ENCODE assay signal across 1 cellular context in the genomic region with DNA sequence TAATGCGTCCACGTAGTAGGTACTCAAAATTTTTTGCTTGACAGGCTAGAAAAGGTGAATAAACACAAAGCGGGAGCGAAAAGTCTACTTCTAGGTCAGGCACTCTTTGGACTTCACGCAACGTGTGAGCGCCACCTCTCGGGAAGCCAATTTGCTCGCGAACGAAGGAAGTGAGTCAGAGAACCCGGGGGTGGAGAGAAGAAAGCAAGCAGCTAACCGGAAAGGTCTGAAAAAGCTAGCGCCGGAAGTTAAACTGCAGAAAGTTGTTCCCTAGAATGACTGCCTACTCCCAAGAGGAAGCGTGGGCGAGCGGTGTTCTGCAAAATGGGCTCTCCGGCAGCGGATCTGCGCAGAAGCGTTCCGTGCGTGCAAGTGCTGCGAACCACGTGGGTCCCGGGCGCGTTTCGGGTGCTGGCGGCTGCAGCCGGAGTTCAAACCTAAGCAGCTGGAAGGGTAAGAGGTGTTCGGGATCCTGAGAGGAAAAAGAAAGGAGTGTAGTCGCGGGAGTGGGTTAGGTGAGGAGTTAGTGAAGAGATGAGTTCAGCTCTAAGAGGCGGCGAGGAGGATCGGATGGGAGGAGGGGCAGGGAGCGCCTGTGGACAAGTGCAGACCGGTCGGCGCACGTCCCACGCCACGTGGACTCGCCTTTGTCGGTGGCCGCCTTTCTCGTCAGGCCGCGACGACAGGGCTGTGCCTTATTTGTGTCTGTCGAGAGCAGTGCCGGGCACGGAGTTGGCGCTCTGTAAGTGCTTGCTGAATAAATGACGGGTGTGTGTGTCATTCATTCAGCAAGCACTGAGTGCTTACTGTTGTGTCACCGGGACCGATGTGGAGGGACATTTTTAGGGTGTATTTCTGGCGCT.
TF ChIP-seq lines count a peak whose summit lies in the region.

A gene (plus strand): TSS at position 350 of the 863 bp plus-strand sequence. CDS start 2,096 bp downstream, outside the sequence.

TF ChIP-seq in HepG2, 621 proteins besides CTCF, POLR2A, EP300 and RAD21 (continued from another document and continues in another):
- TF ChIP-seq, protein P1, sequence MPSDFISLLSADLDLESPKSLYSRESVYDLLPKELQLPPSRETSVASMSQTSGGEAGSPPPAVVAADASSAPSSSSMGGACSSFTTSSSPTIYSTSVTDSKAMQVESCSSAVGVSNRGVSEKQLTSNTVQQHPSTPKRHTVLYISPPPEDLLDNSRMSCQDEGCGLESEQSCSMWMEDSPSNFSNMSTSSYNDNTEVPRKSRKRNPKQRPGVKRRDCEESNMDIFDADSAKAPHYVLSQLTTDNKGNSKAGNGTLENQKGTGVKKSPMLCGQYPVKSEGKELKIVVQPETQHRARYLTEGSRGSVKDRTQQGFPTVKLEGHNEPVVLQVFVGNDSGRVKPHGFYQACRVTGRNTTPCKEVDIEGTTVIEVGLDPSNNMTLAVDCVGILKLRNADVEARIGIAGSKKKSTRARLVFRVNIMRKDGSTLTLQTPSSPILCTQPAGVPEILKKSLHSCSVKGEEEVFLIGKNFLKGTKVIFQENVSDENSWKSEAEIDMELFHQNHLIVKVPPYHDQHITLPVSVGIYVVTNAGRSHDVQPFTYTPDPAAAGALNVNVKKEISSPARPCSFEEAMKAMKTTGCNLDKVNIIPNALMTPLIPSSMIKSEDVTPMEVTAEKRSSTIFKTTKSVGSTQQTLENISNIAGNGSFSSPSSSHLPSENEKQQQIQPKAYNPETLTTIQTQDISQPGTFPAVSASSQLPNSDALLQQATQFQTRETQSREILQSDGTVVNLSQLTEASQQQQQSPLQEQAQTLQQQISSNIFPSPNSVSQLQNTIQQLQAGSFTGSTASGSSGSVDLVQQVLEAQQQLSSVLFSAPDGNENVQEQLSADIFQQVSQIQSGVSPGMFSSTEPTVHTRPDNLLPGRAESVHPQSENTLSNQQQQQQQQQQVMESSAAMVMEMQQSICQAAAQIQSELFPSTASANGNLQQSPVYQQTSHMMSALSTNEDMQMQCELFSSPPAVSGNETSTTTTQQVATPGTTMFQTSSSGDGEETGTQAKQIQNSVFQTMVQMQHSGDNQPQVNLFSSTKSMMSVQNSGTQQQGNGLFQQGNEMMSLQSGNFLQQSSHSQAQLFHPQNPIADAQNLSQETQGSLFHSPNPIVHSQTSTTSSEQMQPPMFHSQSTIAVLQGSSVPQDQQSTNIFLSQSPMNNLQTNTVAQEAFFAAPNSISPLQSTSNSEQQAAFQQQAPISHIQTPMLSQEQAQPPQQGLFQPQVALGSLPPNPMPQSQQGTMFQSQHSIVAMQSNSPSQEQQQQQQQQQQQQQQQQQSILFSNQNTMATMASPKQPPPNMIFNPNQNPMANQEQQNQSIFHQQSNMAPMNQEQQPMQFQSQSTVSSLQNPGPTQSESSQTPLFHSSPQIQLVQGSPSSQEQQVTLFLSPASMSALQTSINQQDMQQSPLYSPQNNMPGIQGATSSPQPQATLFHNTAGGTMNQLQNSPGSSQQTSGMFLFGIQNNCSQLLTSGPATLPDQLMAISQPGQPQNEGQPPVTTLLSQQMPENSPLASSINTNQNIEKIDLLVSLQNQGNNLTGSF (CRISPR knock-in tag; IDR thresholded peaks at IDR 0.05) = peak; percentile 93
- TF ChIP-seq, protein P2, sequence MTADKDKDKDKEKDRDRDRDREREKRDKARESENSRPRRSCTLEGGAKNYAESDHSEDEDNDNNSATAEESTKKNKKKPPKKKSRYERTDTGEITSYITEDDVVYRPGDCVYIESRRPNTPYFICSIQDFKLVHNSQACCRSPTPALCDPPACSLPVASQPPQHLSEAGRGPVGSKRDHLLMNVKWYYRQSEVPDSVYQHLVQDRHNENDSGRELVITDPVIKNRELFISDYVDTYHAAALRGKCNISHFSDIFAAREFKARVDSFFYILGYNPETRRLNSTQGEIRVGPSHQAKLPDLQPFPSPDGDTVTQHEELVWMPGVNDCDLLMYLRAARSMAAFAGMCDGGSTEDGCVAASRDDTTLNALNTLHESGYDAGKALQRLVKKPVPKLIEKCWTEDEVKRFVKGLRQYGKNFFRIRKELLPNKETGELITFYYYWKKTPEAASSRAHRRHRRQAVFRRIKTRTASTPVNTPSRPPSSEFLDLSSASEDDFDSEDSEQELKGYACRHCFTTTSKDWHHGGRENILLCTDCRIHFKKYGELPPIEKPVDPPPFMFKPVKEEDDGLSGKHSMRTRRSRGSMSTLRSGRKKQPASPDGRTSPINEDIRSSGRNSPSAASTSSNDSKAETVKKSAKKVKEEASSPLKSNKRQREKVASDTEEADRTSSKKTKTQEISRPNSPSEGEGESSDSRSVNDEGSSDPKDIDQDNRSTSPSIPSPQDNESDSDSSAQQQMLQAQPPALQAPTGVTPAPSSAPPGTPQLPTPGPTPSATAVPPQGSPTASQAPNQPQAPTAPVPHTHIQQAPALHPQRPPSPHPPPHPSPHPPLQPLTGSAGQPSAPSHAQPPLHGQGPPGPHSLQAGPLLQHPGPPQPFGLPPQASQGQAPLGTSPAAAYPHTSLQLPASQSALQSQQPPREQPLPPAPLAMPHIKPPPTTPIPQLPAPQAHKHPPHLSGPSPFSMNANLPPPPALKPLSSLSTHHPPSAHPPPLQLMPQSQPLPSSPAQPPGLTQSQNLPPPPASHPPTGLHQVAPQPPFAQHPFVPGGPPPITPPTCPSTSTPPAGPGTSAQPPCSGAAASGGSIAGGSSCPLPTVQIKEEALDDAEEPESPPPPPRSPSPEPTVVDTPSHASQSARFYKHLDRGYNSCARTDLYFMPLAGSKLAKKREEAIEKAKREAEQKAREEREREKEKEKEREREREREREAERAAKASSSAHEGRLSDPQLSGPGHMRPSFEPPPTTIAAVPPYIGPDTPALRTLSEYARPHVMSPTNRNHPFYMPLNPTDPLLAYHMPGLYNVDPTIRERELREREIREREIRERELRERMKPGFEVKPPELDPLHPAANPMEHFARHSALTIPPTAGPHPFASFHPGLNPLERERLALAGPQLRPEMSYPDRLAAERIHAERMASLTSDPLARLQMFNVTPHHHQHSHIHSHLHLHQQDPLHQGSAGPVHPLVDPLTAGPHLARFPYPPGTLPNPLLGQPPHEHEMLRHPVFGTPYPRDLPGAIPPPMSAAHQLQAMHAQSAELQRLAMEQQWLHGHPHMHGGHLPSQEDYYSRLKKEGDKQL (CRISPR knock-in tag; IDR thresholded peaks at IDR 0.05; ENCODE audit: low read depth) = peak; percentile 94
- peak; percentile 98 for TF ChIP-seq KDM5A (IDR thresholded peaks at IDR 0.05; ENCODE audit: borderline replicate concordance, low read length)
- TF ChIP-seq ZNF329 (CRISPR knock-in tag; IDR thresholded peaks at IDR 0.05; ENCODE audit: low read depth) = peak; percentile 87
- TF ChIP-seq ZNF543 (CRISPR knock-in tag; IDR thresholded peaks at IDR 0.05) = peak; percentile 98
- TF ChIP-seq CENPX (CRISPR knock-in tag; IDR thresholded peaks at IDR 0.05) = no peak
- TF ChIP-seq ZNF274 (CRISPR knock-in tag; IDR thresholded peaks at IDR 0.05) = peak; percentile 95
- TF ChIP-seq ZNF775 (CRISPR knock-in tag; IDR thresholded peaks at IDR 0.05; ENCODE audit: borderline replicate concordance) = peak; percentile 98
- TF ChIP-seq ZNF615 (CRISPR knock-in tag; IDR thresholded peaks at IDR 0.05; ENCODE audit: borderline replicate concordance) = peak; percentile 98
- TF ChIP-seq, protein P3, sequence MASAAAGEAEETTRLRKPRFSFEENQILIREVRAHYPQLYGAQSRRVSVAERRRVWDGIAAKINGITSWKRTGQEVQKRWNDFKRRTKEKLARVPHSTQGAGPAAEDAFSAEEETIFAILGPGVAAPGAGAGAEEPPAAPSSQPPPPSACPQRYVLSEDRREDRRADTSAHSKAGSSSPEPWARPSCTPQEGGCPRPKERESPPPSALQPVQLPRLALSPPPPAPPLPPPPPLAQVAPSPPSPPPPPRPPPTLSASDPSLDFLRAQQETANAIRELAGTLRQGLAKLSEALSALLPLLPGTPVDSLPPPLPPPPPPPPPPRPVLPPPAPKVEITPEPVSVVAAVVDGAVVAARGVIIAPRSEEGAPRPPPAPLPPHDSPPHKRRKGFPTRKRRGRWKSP (CRISPR knock-in tag; IDR thresholded peaks at IDR 0.05) = peak; percentile 89
- TF ChIP-seq NBN (conservative IDR thresholded peaks at IDR 0.05) = no peak; the same call in 1 of the 2 replicates
- TF ChIP-seq, protein P4, sequence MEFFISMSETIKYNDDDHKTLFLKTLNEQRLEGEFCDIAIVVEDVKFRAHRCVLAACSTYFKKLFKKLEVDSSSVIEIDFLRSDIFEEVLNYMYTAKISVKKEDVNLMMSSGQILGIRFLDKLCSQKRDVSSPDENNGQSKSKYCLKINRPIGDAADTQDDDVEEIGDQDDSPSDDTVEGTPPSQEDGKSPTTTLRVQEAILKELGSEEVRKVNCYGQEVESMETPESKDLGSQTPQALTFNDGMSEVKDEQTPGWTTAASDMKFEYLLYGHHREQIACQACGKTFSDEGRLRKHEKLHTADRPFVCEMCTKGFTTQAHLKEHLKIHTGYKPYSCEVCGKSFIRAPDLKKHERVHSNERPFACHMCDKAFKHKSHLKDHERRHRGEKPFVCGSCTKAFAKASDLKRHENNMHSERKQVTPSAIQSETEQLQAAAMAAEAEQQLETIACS (CRISPR knock-in tag; IDR thresholded peaks at IDR 0.05) = peak; percentile 83
- peak; percentile 47 for TF ChIP-seq MAFF (IDR thresholded peaks at IDR 0.05; ENCODE audit: low read depth, low read length)
- TF ChIP-seq ZFP36L2 (CRISPR knock-in tag; IDR thresholded peaks at IDR 0.05) = peak; percentile 82; the same call in 1 of the 2 replicates
- peak; percentile 100 for TF ChIP-seq RBM39 (IDR thresholded peaks at IDR 0.05; ENCODE audit: low read depth, low read length, poor library complexity, severe bottlenecking)
- TF ChIP-seq ZNF138 (CRISPR knock-in tag; IDR thresholded peaks at IDR 0.05; ENCODE audit: low read depth) = peak; percentile 96; the same call in 1 of the 2 replicates
- TF ChIP-seq NONO (IDR thresholded peaks at IDR 0.05) = no peak; the same call in 1 of the 2 replicates
- peak; percentile 99 for TF ChIP-seq NONO (CRISPR knock-in tag; conservative IDR thresholded peaks at IDR 0.05)
- peak; percentile 98; the same call in 1 of the 2 replicates for TF ChIP-seq ZNF747 (CRISPR knock-in tag; IDR thresholded peaks at IDR 0.05; ENCODE audit: borderline replicate concordance)
- peak; percentile 99; the same call in 1 of the 2 replicates for TF ChIP-seq ZZZ3 (CRISPR knock-in tag; IDR thresholded peaks at IDR 0.05; ENCODE audit: borderline replicate concordance)
- no peak for TF ChIP-seq TAF15 (IDR thresholded peaks at IDR 0.05; ENCODE audit: low read depth, low read length, poor library complexity, severe bottlenecking)
- TF ChIP-seq, protein P5, sequence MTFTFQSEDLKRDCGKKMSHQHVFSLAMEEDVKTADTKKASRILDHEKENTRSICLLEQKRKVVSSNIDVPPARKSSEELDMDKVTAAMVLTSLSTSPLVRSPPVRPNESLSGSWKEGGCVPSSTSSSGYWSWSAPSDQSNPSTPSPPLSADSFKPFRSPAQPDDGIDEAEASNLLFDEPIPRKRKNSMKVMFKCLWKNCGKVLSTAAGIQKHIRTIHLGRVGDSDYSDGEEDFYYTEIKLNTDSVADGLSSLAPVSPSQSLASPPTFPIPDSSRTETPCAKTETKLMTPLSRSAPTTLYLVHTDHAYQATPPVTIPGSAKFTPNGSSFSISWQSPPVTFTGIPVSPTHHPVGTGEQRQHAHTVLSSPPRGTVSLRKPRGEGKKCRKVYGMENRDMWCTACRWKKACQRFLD (CRISPR knock-in tag; IDR thresholded peaks at IDR 0.05; ENCODE audit: borderline replicate concordance) = peak; percentile 97
- TF ChIP-seq, protein P6, sequence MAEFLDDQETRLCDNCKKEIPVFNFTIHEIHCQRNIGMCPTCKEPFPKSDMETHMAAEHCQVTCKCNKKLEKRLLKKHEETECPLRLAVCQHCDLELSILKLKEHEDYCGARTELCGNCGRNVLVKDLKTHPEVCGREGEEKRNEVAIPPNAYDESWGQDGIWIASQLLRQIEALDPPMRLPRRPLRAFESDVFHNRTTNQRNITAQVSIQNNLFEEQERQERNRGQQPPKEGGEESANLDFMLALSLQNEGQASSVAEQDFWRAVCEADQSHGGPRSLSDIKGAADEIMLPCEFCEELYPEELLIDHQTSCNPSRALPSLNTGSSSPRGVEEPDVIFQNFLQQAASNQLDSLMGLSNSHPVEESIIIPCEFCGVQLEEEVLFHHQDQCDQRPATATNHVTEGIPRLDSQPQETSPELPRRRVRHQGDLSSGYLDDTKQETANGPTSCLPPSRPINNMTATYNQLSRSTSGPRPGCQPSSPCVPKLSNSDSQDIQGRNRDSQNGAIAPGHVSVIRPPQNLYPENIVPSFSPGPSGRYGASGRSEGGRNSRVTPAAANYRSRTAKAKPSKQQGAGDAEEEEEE (CRISPR knock-in tag; IDR thresholded peaks at IDR 0.05; ENCODE audit: borderline replicate concordance) = peak; percentile 100; the same call in 1 of the 2 replicates
- TF ChIP-seq CHD2 (IDR thresholded peaks at IDR 0.05; ENCODE audit: low read depth, low read length) = peak; percentile 34; the same call in 1 of the 2 replicates
- TF ChIP-seq SP2 (CRISPR knock-in tag; IDR thresholded peaks at IDR 0.05) = peak; percentile 66
- peak; percentile 100 for TF ChIP-seq KMT2B (CRISPR knock-in tag; IDR thresholded peaks at IDR 0.05)
- peak; percentile 74; the same call in 1 of the 2 replicates for TF ChIP-seq CHD4 (IDR thresholded peaks at IDR 0.05; ENCODE audit: borderline replicate concordance, low read length)
- TF ChIP-seq POLR2AphosphoS5 (IDR thresholded peaks at IDR 0.05; ENCODE audit: low read depth, low read length) = peak; percentile 85
- TF ChIP-seq, protein P7, sequence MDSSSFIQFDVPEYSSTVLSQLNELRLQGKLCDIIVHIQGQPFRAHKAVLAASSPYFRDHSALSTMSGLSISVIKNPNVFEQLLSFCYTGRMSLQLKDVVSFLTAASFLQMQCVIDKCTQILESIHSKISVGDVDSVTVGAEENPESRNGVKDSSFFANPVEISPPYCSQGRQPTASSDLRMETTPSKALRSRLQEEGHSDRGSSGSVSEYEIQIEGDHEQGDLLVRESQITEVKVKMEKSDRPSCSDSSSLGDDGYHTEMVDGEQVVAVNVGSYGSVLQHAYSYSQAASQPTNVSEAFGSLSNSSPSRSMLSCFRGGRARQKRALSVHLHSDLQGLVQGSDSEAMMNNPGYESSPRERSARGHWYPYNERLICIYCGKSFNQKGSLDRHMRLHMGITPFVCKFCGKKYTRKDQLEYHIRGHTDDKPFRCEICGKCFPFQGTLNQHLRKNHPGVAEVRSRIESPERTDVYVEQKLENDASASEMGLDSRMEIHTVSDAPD (CRISPR knock-in tag; IDR thresholded peaks at IDR 0.05) = no peak
- peak; percentile 78 for TF ChIP-seq RAD51 (IDR thresholded peaks at IDR 0.05; ENCODE audit: borderline replicate concordance)
- TF ChIP-seq, protein P8, sequence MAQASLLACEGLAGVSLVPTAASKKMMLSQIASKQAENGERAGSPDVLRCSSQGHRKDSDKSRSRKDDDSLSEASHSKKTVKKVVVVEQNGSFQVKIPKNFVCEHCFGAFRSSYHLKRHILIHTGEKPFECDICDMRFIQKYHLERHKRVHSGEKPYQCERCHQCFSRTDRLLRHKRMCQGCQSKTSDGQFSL (CRISPR knock-in tag; IDR thresholded peaks at IDR 0.05) = peak; percentile 92
- peak; percentile 94 for TF ChIP-seq ZSCAN31 (CRISPR knock-in tag; IDR thresholded peaks at IDR 0.05; ENCODE audit: low read depth)
- no peak for TF ChIP-seq KAT2B (IDR thresholded peaks at IDR 0.05; ENCODE audit: borderline replicate concordance, low read depth, low read length)
- no peak for TF ChIP-seq SNRNP70 (IDR thresholded peaks at IDR 0.05; ENCODE audit: low read depth, low read length)
- 0 out of 2 replicates have a peak, but pooled peaks have one; percentile 65 for TF ChIP-seq MZF1 (CRISPR knock-in tag; IDR thresholded peaks at IDR 0.05; ENCODE audit: borderline replicate concordance)
- TF ChIP-seq AKAP8 (CRISPR knock-in tag; IDR thresholded peaks at IDR 0.05) = peak; percentile 92; the same call in 1 of the 2 replicates
- TF ChIP-seq EED (CRISPR knock-in tag; IDR thresholded peaks at IDR 0.05) = peak; percentile 31; the same call in 1 of the 2 replicates
